29 cellular contexts compared by ENCODE assay signal in genomic region chr7:127950233-127950935, GRCh38.
A peak's percentile ranks its signal among the peaks of the same experiment; 100 is the strongest.
DNase-seq lines count a peak whose midpoint lies in the region; FAIRE-seq and TF ChIP-seq lines count a peak whose summit lies in the region.
"Had no signal": no experiment of that assay in that cellular context is flagged by ENCODE, and none has a peak within 500 bp of the region (broad histone marks: within the 10 kb centered on the region; RNA-seq: fewer than 3 reads in every experiment).

No MANE protein-coding gene starts in this region.

- intact Hi-C loops in activated T-helper 1 cell treated with anti-CD3 and anti-CD28 coated beads, Interleukin-12 subunit alpha, Interleukin-12 subunit beta, Interleukin-2, Interleukin-4 antibody, amounts not matched to agents 30 ng/mL and 10 ng/mL and 1 ng/mL, durations not matched to agents 14 hours and 24 hours and 36 hours (cut with micrococcal nuclease): no loop called here

- DNase-seq in MM.1S (no peak), foreskin melanocyte (peak; percentile 79), neural progenitor cell (ENCODE audit: low spot score) (no peak), urothelium cell line (ENCODE audit: low spot score) (no peak), NCI-H2227 (lab: John Stamatoyannopoulos, UW; ENCODE audit: unreplicated experiment) (no peak), NCI-H2107 (lab: John Stamatoyannopoulos, UW) (no peak)
- no peak for DNase-seq in activated T-helper 1 cell treated with anti-CD3 and anti-CD28 coated beads, Interleukin-12 subunit alpha, Interleukin-12 subunit beta, Interleukin-2, Interleukin-4 antibody, amounts not matched to agents 30 ng/mL and 10 ng/mL and 1 ng/mL, durations not matched to agents 14 hours and 24 hours and 36 hours (ENCODE audit: low spot score)
- DNase-seq: C1 segment of cervical spinal cord; CD4-positive, alpha-beta memory T cell; COR-L47; EL; GDM1; GOT3; HFFc6; KG1; NCI-H1092; NCI-H1417 treated with DMSO at 0.1 percent for 48 hours; NCI-H1694 treated with DMSO at 0.1 percent for 48 hours; NCI-H2081; NCI-H2171; NCI-H345; NCI-H510A treated with DMSO at 0.1 percent for 48 hours; SJCRH30 had no signal

- H3K9me3 ChIP-seq in BLaER1 treated with 17β-estradiol and CSF1 and Interleukin-3, amounts not matched to agents 10 nM and 100 nM (replicated peaks in 1 of 11): peaks cover 0 to 16% (median 0%) of the 10 kb centered on the region in 11 experiments; a peak in 3 of 22 replicates
- H3K9me3 ChIP-seq in MM.1S (replicated peaks; ENCODE audit: insufficient read depth, low read length) (no peaks in the 10 kb centered on the region), neural progenitor cell (ENCODE audit: low read depth) (no peaks in the 10 kb centered on the region)
- H3K9me3 ChIP-seq: HAP-1, SJCRH30 had no signal

- no peak overlapping the region for H3K4me3 Mint-ChIP-seq in neural progenitor cell
- no peak overlapping the region for H3K4me3 Mint-ChIP-seq in activated T-helper 1 cell treated with anti-CD3 and anti-CD28 coated beads, Interleukin-12 subunit alpha, Interleukin-12 subunit beta, Interleukin-2, Interleukin-4 antibody, amounts not matched to agents 30 ng/mL and 10 ng/mL and 1 ng/mL, durations not matched to agents 14 hours and 24 hours and 36 hours
- H3K4me3 Mint-ChIP-seq: CD4-positive, alpha-beta memory T cell; HFFc6 had no signal

- H3K79me2 ChIP-seq in MM.1S (ENCODE audit: low read length): peaks cover 90% of the 10 kb centered on the region
- H3K79me2 ChIP-seq in neural progenitor cell (ENCODE audit: low read depth): no peaks in the 10 kb centered on the region

- peaks cover 72 to 100% (median 99%) of the 10 kb centered on the region in 10 experiments for H3K4me1 ChIP-seq in BLaER1 treated with 17β-estradiol and CSF1 and Interleukin-3, amounts not matched to agents 10 nM and 100 nM
- H3K4me1 ChIP-seq in MM.1S (ENCODE audit: low read length) (peaks cover 45% of the 10 kb centered on the region), neural progenitor cell (peaks cover 39% of the 10 kb centered on the region)
- H3K4me1 ChIP-seq: SJCRH30 had no signal

- TF ChIP-seq CTCF in MM.1S (IDR thresholded peaks at IDR 0.05; ENCODE audit: low read length) (no peak), neural progenitor cell (IDR thresholded peaks at IDR 0.05) (no peak)

- no peaks in the 10 kb centered on the region for H3K36me3 Mint-ChIP-seq in neural progenitor cell
- H3K36me3 Mint-ChIP-seq in activated T-helper 1 cell treated with anti-CD3 and anti-CD28 coated beads, Interleukin-12 subunit alpha, Interleukin-12 subunit beta, Interleukin-2, Interleukin-4 antibody, amounts not matched to agents 30 ng/mL and 10 ng/mL and 1 ng/mL, durations not matched to agents 14 hours and 24 hours and 36 hours (ENCODE audit: low read depth): peaks cover 18% of the 10 kb centered on the region

- no peaks in the 10 kb centered on the region for H3K27me3 ChIP-seq in BLaER1 treated with 17β-estradiol and CSF1 and Interleukin-3, amounts not matched to agents 10 nM and 100 nM
- H3K27me3 ChIP-seq in MM.1S (replicated peaks; ENCODE audit: insufficient read depth, low read length) (no peaks in the 10 kb centered on the region), neural progenitor cell (no peaks in the 10 kb centered on the region)
- H3K27me3 ChIP-seq: SJCRH30 had no signal

- H4K20me1 ChIP-seq in BLaER1 treated with 17β-estradiol and CSF1 and Interleukin-3, amounts not matched to agents 10 nM and 100 nM: peaks cover 0 to 40% (median 0%) of the 10 kb centered on the region in 11 experiments; a peak in 7 of 22 replicates
- H4K20me1 ChIP-seq in MM.1S (ENCODE audit: insufficient read depth, low read length) (no peaks in the 10 kb centered on the region), neural progenitor cell (ENCODE audit: low read depth) (peaks cover 11% of the 10 kb centered on the region)

- no peak overlapping the region for H3K27ac Mint-ChIP-seq in neural progenitor cell
- H3K27ac Mint-ChIP-seq in activated T-helper 1 cell treated with anti-CD3 and anti-CD28 coated beads, Interleukin-12 subunit alpha, Interleukin-12 subunit beta, Interleukin-2, Interleukin-4 antibody, amounts not matched to agents 30 ng/mL and 10 ng/mL and 1 ng/mL, durations not matched to agents 14 hours and 24 hours and 36 hours: no peak overlapping the region
- H3K27ac Mint-ChIP-seq: HFFc6 had no signal

- H3K27ac ChIP-seq in BLaER1 treated with 17β-estradiol and CSF1 and Interleukin-3, amounts not matched to agents 10 nM and 100 nM: peak overlapping the region in 3 of 11 experiments; percentile 3 to 20 (median 18); a peak in 2 of 22 replicates
- H3K27ac ChIP-seq in MM.1S (ENCODE audit: low read length) (peak overlapping the region; percentile 65; the same call in 1 of the 2 replicates), neural progenitor cell (no peak overlapping the region)
- H3K27ac ChIP-seq: SJCRH30 had no signal

- FAIRE-seq in urothelium cell line (lab: Jason Lieb, UNC): no peak
- FAIRE-seq: A204.1, GM12878, HTR-8/SVneo, RCC 7860 had no signal

- peak overlapping the region in 7 of 11 experiments; percentile 19 to 89 (median 79); a peak in 13 of 22 replicates for H3K4me2 ChIP-seq in BLaER1 treated with 17β-estradiol and CSF1 and Interleukin-3, amounts not matched to agents 10 nM and 100 nM
- H3K4me2 ChIP-seq in MM.1S (ENCODE audit: low read depth, low read length) (peak overlapping the region; percentile 15; the same call in 1 of the 2 replicates), neural progenitor cell (no peak overlapping the region)

- H3K4me3 ChIP-seq in BLaER1 treated with 17β-estradiol and CSF1 and Interleukin-3, amounts not matched to agents 10 nM and 100 nM: no peak overlapping the region
- H3K4me3 ChIP-seq in MM.1S (ENCODE audit: low read length) (no peak overlapping the region), neural progenitor cell (peak overlapping the region; percentile 8)
- H3K4me3 ChIP-seq: GM12878, HAP-1, SJCRH30 had no signal

- no peaks in the 10 kb centered on the region for H3K27me3 Mint-ChIP-seq in neural progenitor cell (ENCODE audit: insufficient read depth, low read depth)
- H3K27me3 Mint-ChIP-seq in activated T-helper 1 cell treated with anti-CD3 and anti-CD28 coated beads, Interleukin-12 subunit alpha, Interleukin-12 subunit beta, Interleukin-2, Interleukin-4 antibody, amounts not matched to agents 30 ng/mL and 10 ng/mL and 1 ng/mL, durations not matched to agents 14 hours and 24 hours and 36 hours (ENCODE audit: insufficient read depth): no peaks in the 10 kb centered on the region
- H3K27me3 Mint-ChIP-seq: CD4-positive, alpha-beta memory T cell had no signal

- H3K9me3 Mint-ChIP-seq in neural progenitor cell: no peaks in the 10 kb centered on the region
- H3K9me3 Mint-ChIP-seq in activated T-helper 1 cell treated with anti-CD3 and anti-CD28 coated beads, Interleukin-12 subunit alpha, Interleukin-12 subunit beta, Interleukin-2, Interleukin-4 antibody, amounts not matched to agents 30 ng/mL and 10 ng/mL and 1 ng/mL, durations not matched to agents 14 hours and 24 hours and 36 hours: no peaks in the 10 kb centered on the region
- H3K9me3 Mint-ChIP-seq: CD4-positive, alpha-beta memory T cell; HFFc6 had no signal

- 0 out of 2 replicates have a peak, but pooled peaks cover 10% of the 10 kb centered on the region for H3F3A ChIP-seq in MM.1S (ENCODE audit: insufficient read depth, low read length)
- peaks cover 15% of the 10 kb centered on the region for H3F3A ChIP-seq in neural progenitor cell (ENCODE audit: low read depth)

- H3K36me3 ChIP-seq in BLaER1 treated with 17β-estradiol and CSF1 and Interleukin-3, amounts not matched to agents 10 nM and 100 nM: peaks cover 10 to 65% (median 43%) of the 10 kb centered on the region in 11 experiments; a peak in 19 of 22 replicates
- no peaks in the 10 kb centered on the region for H3K36me3 ChIP-seq in MM.1S (replicated peaks; ENCODE audit: insufficient read depth, low read length)
- H3K36me3 ChIP-seq in neural progenitor cell: no peaks in the 10 kb centered on the region
- H3K36me3 ChIP-seq: SJCRH30 had no signal

- H3K9me2 ChIP-seq in MM.1S (replicated peaks; ENCODE audit: insufficient read depth, low read length): no peaks in the 10 kb centered on the region

- H2AFZ ChIP-seq in MM.1S (ENCODE audit: low read length) (no peak overlapping the region), neural progenitor cell (replicated peaks) (no peak overlapping the region)

- peaks cover 21% of the 10 kb centered on the region for H3K4me1 Mint-ChIP-seq in neural progenitor cell
- H3K4me1 Mint-ChIP-seq in activated T-helper 1 cell treated with anti-CD3 and anti-CD28 coated beads, Interleukin-12 subunit alpha, Interleukin-12 subunit beta, Interleukin-2, Interleukin-4 antibody, amounts not matched to agents 30 ng/mL and 10 ng/mL and 1 ng/mL, durations not matched to agents 14 hours and 24 hours and 36 hours (ENCODE audit: low read depth): peaks cover 7% of the 10 kb centered on the region

- H3K9ac ChIP-seq in BLaER1 treated with 17β-estradiol and CSF1 and Interleukin-3, amounts not matched to agents 10 nM and 100 nM: no peak overlapping the region
- H3K9ac ChIP-seq in MM.1S (ENCODE audit: low read length): no peak overlapping the region
- no peak overlapping the region for H3K9ac ChIP-seq in neural progenitor cell
